ENCODE assay signal across 8 cellular contexts in genomic region chr12:6492838-6493579, GRCh38. TPM values are rescaled to one million over a fixed set of nuclear protein-coding genes. Genes with fewer than 3 reads are reported as not detected.
DNase-seq lines count a peak whose midpoint lies in the region; ATAC-seq and TF ChIP-seq lines count a peak whose summit lies in the region.

TSS of gene MRPL51 (minus strand) at chr12:6493262. CDS start at chr12:6493136, 126 bp downstream.

- H3K36me3 Mint-ChIP-seq in T-helper 17 cell (ENCODE audit: low read depth): peaks cover 5% of the 10 kb centered on the region
- peaks cover 5% of the 10 kb centered on the region for H3K36me3 Mint-ChIP-seq in progenitor cell of endocrine pancreas (ENCODE audit: insufficient read depth)

- H3K4me3 ChIP-seq in left ventricle myocardium inferior (peak within 1 kb of the TSS; percentile 98), upper lobe of right lung (peak within 1 kb of the TSS; percentile 94)

- H3K36me3 ChIP-seq in left ventricle myocardium inferior (peaks cover 23% of the 10 kb centered on the region), upper lobe of right lung (peaks cover 17% of the 10 kb centered on the region)

- peak within 1 kb of the TSS; percentile 94 for H3K4me3 Mint-ChIP-seq in T-helper 17 cell
- H3K4me3 Mint-ChIP-seq in progenitor cell of endocrine pancreas (ENCODE audit: low read depth): peak within 1 kb of the TSS; percentile 88

- TF ChIP-seq CTCF in left ventricle myocardium inferior (IDR thresholded peaks at IDR 0.05; ENCODE audit: borderline replicate concordance): no peak
- TF ChIP-seq CTCF in progenitor cell of endocrine pancreas (IDR thresholded peaks at IDR 0.05; ENCODE audit: unreplicated experiment): no peak
- no peak for TF ChIP-seq CTCF in upper lobe of right lung (IDR thresholded peaks at IDR 0.05)

- H3K9me3 ChIP-seq in T-helper 17 cell (ENCODE audit: control insufficient read depth, low read length, poor library complexity, severe bottlenecking) (no peaks in the 10 kb centered on the region), left ventricle myocardium inferior (replicated peaks) (no peaks in the 10 kb centered on the region), upper lobe of right lung (no peaks in the 10 kb centered on the region)

- H3K4me1 ChIP-seq in left ventricle myocardium inferior: peaks cover 37% of the 10 kb centered on the region
- peaks cover 17% of the 10 kb centered on the region for H3K4me1 ChIP-seq in upper lobe of right lung

- H3K27ac ChIP-seq in left ventricle myocardium inferior (replicated peaks) (peak within 1 kb of the TSS; percentile 100), upper lobe of right lung (peak within 1 kb of the TSS; percentile 96)

- H3K27me3 ChIP-seq in left ventricle myocardium inferior (ENCODE audit: low read depth) (no peaks in the 10 kb centered on the region), upper lobe of right lung (no peaks in the 10 kb centered on the region)

- H3K27ac Mint-ChIP-seq in T-helper 17 cell: peak within 1 kb of the TSS; percentile 93
- peak within 1 kb of the TSS; percentile 98 for H3K27ac Mint-ChIP-seq in progenitor cell of endocrine pancreas

- DNase-seq in NCI-H187 (lab: John Stamatoyannopoulos, UW): peak; percentile 92 to 97
- peak; percentile 93 to 95 (median 95) for DNase-seq in T-helper 17 cell
- peak; percentile 47 to 97 (median 91) for DNase-seq in amygdala (lab: John Stamatoyannopoulos, UW)
- DNase-seq in left ventricle myocardium inferior: peak; percentile 97
- DNase-seq in progenitor cell of endocrine pancreas (ENCODE audit: low spot score, unreplicated experiment): peak; percentile 99
- DNase-seq in upper lobe of right lung: peak; percentile 99

- peak; percentile 91 for TF ChIP-seq POLR2A in GM15510 (IDR thresholded peaks at IDR 0.05; ENCODE audit: borderline replicate concordance, extremely low read depth, insufficient read length)

- H3K27me3 Mint-ChIP-seq in T-helper 17 cell (no peaks in the 10 kb centered on the region), progenitor cell of endocrine pancreas (peaks cover under 1% of the 10 kb centered on the region)

- H3K9me3 Mint-ChIP-seq in progenitor cell of endocrine pancreas (ENCODE audit: low read depth): no peaks in the 10 kb centered on the region

- intact Hi-C loops in left ventricle myocardium inferior (cut with micrococcal nuclease): no loop called here
- intact Hi-C loops in upper lobe of right lung (cut with DNase I): no loop called here

- H3K4me1 Mint-ChIP-seq in T-helper 17 cell: peaks cover 31% of the 10 kb centered on the region
- H3K4me1 Mint-ChIP-seq in progenitor cell of endocrine pancreas (ENCODE audit: low read depth): peaks cover 22% of the 10 kb centered on the region

- peak; percentile 71 for ATAC-seq in HG02885 (IDR thresholded peaks at IDR 0.05; ENCODE audit: poor library complexity, unreplicated experiment)
- ATAC-seq in T-helper 17 cell: peak; percentile 81
- ATAC-seq in upper lobe of right lung: peak; percentile 97

RNA-seq across cellular contexts. Expression of gene MRPL51, which starts in this region (rescaled TPM):
- 10 to 100 TPM; 36.6 to 42.2 TPM for total RNA-seq in T-helper 17 cell
- total RNA-seq in left ventricle myocardium inferior: 235 TPM
- total RNA-seq in progenitor cell of endocrine pancreas: 279 and 297 TPM in 2 replicates
- total RNA-seq in upper lobe of right lung: 114 TPM

Comparison
In these comparisons a context has a peak if more than half of its experiments do, and no peak if none do; other contexts are left out.
1. Peak in every context shown above with its lines: DNase-seq, ATAC-seq, H3K4me3 ChIP-seq and H3K27ac ChIP-seq.